In the genomic region with DNA sequence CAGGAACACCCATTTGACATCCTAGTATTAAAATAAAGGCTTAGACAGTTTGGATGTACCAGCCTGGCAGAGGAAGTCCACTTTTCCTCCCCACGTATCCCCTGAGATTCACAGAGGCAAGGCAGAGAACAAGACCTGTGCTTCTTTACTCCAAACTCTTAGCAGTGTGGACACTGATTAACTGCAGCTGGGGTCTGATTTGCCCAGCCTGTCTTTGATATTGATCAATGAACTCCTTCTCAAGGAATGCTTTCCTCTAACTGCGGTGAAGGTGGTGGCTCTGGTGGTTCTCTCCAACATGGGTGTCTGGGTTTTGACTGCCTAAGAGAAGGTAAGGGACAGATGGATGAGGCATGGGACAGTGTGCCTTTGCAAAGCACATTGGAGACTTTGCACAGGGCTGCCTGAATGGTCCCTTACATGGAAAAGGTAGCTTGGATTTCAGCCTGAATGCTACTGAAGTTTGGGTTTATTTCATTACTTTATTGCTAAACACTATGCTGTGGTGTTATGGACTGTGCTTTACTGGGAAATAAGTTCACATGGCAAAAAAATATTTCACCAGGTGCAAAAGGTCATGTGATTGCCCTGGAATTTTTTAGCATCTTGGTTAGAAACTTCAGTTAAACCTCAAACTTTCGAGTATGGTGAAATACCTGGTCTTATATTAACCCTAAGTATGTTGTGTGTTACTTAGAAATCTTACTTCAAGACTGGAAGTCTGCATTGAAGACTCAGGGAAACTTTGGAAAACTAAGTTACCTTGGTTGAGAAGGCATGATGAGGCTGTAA, we compare ENCODE assay signal across 16 cellular contexts. TPM values are rescaled to one million over a fixed set of nuclear protein-coding genes. Genes with fewer than 3 reads are reported as not detected.
DNase-seq lines count a peak whose midpoint lies in the region; ATAC-seq, FAIRE-seq and TF ChIP-seq lines count a peak whose summit lies in the region.
"Had no signal": no experiment of that assay in that cellular context is flagged by ENCODE, and none has a peak within 500 bp of the region (broad histone marks: within the 10 kb centered on the region; RNA-seq: fewer than 3 reads in every experiment).

No MANE protein-coding gene starts in this region.

- peak overlapping the region; percentile 67 for H3K4me2 ChIP-seq in GM12878 (ENCODE audit: control insufficient read depth, insufficient read depth)
- H3K4me2 ChIP-seq: PC-9 had no signal

- ATAC-seq in stimulated activated naive CD8-positive, alpha-beta T cell treated with anti-CD3 and anti-CD28 coated beads, Interleukin-15, amount 100 ng/mL, for 72 hours: peak; percentile 46
- ATAC-seq in stimulated activated naive CD8-positive, alpha-beta T cell treated with anti-CD3 and anti-CD28 coated beads, Interleukin-15, Interleukin-2, amounts not matched to agents 100 U/mL and 50 U/mL, for 24 hours: no peak
- ATAC-seq in HG02798 (IDR thresholded peaks at IDR 0.05; ENCODE audit: poor library complexity, unreplicated experiment) (peak; percentile 24), GM12878 (peak; percentile 27), HG03196 (IDR thresholded peaks at IDR 0.05; ENCODE audit: unreplicated experiment) (no peak)
- ATAC-seq: T-helper 17 cell had no signal

- no peaks in the 10 kb centered on the region for H3K9me3 ChIP-seq in GM12878 (replicated peaks; ENCODE audit: control insufficient read depth, insufficient read depth, low read length)

- H3K27ac ChIP-seq in GM12878 (ENCODE audit: control insufficient read depth, insufficient read depth): peak overlapping the region; percentile 70
- H3K27ac ChIP-seq: PC-9 had no signal

- H3K27me3 Mint-ChIP-seq in stimulated activated naive CD8-positive, alpha-beta T cell treated with anti-CD3 and anti-CD28 coated beads, Interleukin-15, amount 100 ng/mL, for 72 hours: peaks cover 57% of the 10 kb centered on the region
- peaks cover 41% of the 10 kb centered on the region for H3K27me3 Mint-ChIP-seq in activated naive CD4-positive, alpha-beta T cell treated with anti-CD3 and anti-CD28 coated beads, Interleukin-2, amount 10 ng/mL, durations not matched to agents 7 days and 5 days

- POLR2A ChIA-PET in GM12878 (lab: Charles Lee): interaction anchor here (1.2 to 1.7 kb wide), 2 partner anchors 11 to 120 kb away, joined by 5 to 7 read pairs; no protein-coding TSS in a partner anchor

- TF ChIP-seq POLR2A in GM12878 (IDR thresholded peaks at IDR 0.05; ENCODE audit: low read depth, low read length): no peak

- H3K4me1 Mint-ChIP-seq in stimulated activated naive CD8-positive, alpha-beta T cell treated with anti-CD3 and anti-CD28 coated beads, Interleukin-15, amount 100 ng/mL, for 72 hours: peaks cover 32% of the 10 kb centered on the region
- peaks cover 18% of the 10 kb centered on the region for H3K4me1 Mint-ChIP-seq in activated naive CD4-positive, alpha-beta T cell treated with anti-CD3 and anti-CD28 coated beads, Interleukin-2, amount 10 ng/mL, durations not matched to agents 7 days and 5 days

- CTCF ChIA-PET in GM12878 (lab: Yijun Ruan, JAX): interaction anchor here (0.8 to 5.6 kb wide), 2 partner anchors 44 to 117 kb away, joined by 3 to 135 read pairs; no protein-coding TSS in a partner anchor
- CTCF ChIA-PET in activated naive CD4-positive, alpha-beta T cell treated with anti-CD3 and anti-CD28 coated beads, Interleukin-2, amount 10 ng/mL, durations not matched to agents 7 days and 5 days (lab: Charles Lee): no interaction called here

- no peak overlapping the region for H3K27ac Mint-ChIP-seq in stimulated activated naive CD8-positive, alpha-beta T cell treated with anti-CD3 and anti-CD28 coated beads, Interleukin-15, amount 100 ng/mL, for 72 hours
- no peak overlapping the region for H3K27ac Mint-ChIP-seq in activated naive CD4-positive, alpha-beta T cell treated with anti-CD3 and anti-CD28 coated beads, Interleukin-2, amount 10 ng/mL, durations not matched to agents 7 days and 5 days
- H3K27ac Mint-ChIP-seq: T-helper 17 cell had no signal

- H3K9me3 Mint-ChIP-seq in stimulated activated naive CD8-positive, alpha-beta T cell treated with anti-CD3 and anti-CD28 coated beads, Interleukin-15, amount 100 ng/mL, for 72 hours: no peaks in the 10 kb centered on the region
- H3K9me3 Mint-ChIP-seq in activated naive CD4-positive, alpha-beta T cell treated with anti-CD3 and anti-CD28 coated beads, Interleukin-2, amount 10 ng/mL, durations not matched to agents 7 days and 5 days: no peaks in the 10 kb centered on the region

- no peak for TF ChIP-seq RAD21 in GM12878 (IDR thresholded peaks at IDR 0.05; ENCODE audit: insufficient read depth, low read depth, low read length)

- BruUV-seq in GM12878 (replicated peaks; lab: Mats Ljungman, UMichigan): no TSS peak

- intact Hi-C loops in GM12878 (cut with micrococcal nuclease; ENCODE audit: unreplicated experiment): loop anchor here (5.0 kb wide), 1 partner anchor 336 kb away; no protein-coding TSS in a partner anchor

- no peaks in the 10 kb centered on the region for H4K20me1 ChIP-seq in GM12878 (ENCODE audit: control insufficient read depth, insufficient read depth)

- FAIRE-seq in GM12878 (lab: Jason Lieb, UNC): no peak
- FAIRE-seq: urothelium cell line had no signal

- no peak for DNase-seq in stimulated activated naive CD8-positive, alpha-beta T cell treated with anti-CD3 and anti-CD28 coated beads, Interleukin-15, amount 100 ng/mL, for 72 hours
- DNase-seq in stimulated activated naive CD8-positive, alpha-beta T cell treated with anti-CD3 and anti-CD28 coated beads, Interleukin-15, Interleukin-2, amounts not matched to agents 100 U/mL and 50 U/mL, for 24 hours: no peak
- DNase-seq in GM12878 (ENCODE audit: low read depth, low spot score) (no peak), putamen (ENCODE audit: low spot score) (no peak), germinal center (ENCODE audit: low spot score) (no peak)
- no peak for DNase-seq in activated naive CD4-positive, alpha-beta T cell treated with anti-CD3 and anti-CD28 coated beads, Interleukin-2, amount 10 ng/mL, durations not matched to agents 7 days and 5 days
- DNase-seq: activated naive CD4-positive, alpha-beta T cell treated with anti-CD3 and anti-CD28 coated beads, Interleukin-2, amount 50 U/mL, for 16 hours; cerebellar nuclear complex; GOT3; PC-9; stimulated activated CD8-positive, alpha-beta memory T cell treated with anti-CD3 and anti-CD28 coated beads, Interleukin-4, amount 100 ng/mL, for 48 hours; T-helper 17 cell had no signal

- SMC1A ChIA-PET in GM12878 (lab: Charles Lee; ENCODE audit: uncharacterized antibody, unreplicated experiment): interaction anchor here (1.0 to 5.6 kb wide), 4 partner anchors 9 to 114 kb away, joined by 3 to 251 read pairs (median 4); a partner anchor contains a TSS

- no peak for TF ChIP-seq CTCF in GM12878 (IDR thresholded peaks at IDR 0.05 in 2 of 3, conservative IDR thresholded peaks at IDR 0.05 in 1 of 3; ENCODE audit: control insufficient read depth in 2 of 3, extremely low read depth in 1 of 3, insufficient read depth in 1 of 3, low read depth in 3 of 3, low read length in 3 of 3)

- H3K79me2 ChIP-seq in GM12878 (ENCODE audit: control insufficient read depth, insufficient read depth, low read length): peaks cover 2% of the 10 kb centered on the region

- peak in 1 of 2 experiments; percentile 59; a peak in 2 of 4 replicates for TF ChIP-seq EP300 in GM12878 (IDR thresholded peaks at IDR 0.05; ENCODE audit: borderline replicate concordance in 1 of 2, control insufficient read depth in 1 of 2, low read depth in 2 of 2, low read length in 2 of 2)

- no peaks in the 10 kb centered on the region for H3K36me3 ChIP-seq in GM12878 (ENCODE audit: control insufficient read depth in 2 of 2, insufficient read depth in 2 of 2, low read length in 1 of 2)

- RAD21 ChIA-PET in GM12878 (lab: Charles Lee; ENCODE audit: unreplicated experiment): interaction anchor here (0.7 to 5.6 kb wide), 9 partner anchors 9 to 118 kb away, joined by 3 to 103 read pairs (median 4); no protein-coding TSS in a partner anchor

- H3K36me3 Mint-ChIP-seq in activated naive CD4-positive, alpha-beta T cell treated with anti-CD3 and anti-CD28 coated beads, Interleukin-2, amount 10 ng/mL, durations not matched to agents 7 days and 5 days: no peaks in the 10 kb centered on the region

- H3K4me1 ChIP-seq in GM12878 (ENCODE audit: control insufficient read depth, insufficient read depth, low read length): no peaks in the 10 kb centered on the region

- H2AFZ ChIP-seq in GM12878 (ENCODE audit: control insufficient read depth, low read depth, low read length): no peak overlapping the region; the same call in 1 of the 2 replicates
- H2AFZ ChIP-seq: PC-9 had no signal

- 28% methylated on average over 3 of the region's 3 CpGs for WGBS in GM12878 (ENCODE audit: insufficient coverage, insufficient replicate concordance, low lambda C conversion rate, missing lambda C conversion rate)

- no peak overlapping the region for H3K9ac ChIP-seq in GM12878 (ENCODE audit: control insufficient read depth, insufficient read depth, low read length)

- H3K4me3 ChIP-seq in GM12878: peak overlapping the region; percentile 30; the same call in 1 of the 2 replicates
- H3K4me3 ChIP-seq: lung, PC-9 had no signal

- peak overlapping the region; percentile 0 to 13 for H3K4me3 Mint-ChIP-seq in stimulated activated naive CD8-positive, alpha-beta T cell treated with anti-CD3 and anti-CD28 coated beads, Interleukin-15, amount 100 ng/mL, for 72 hours
- no peak overlapping the region for H3K4me3 Mint-ChIP-seq in activated naive CD4-positive, alpha-beta T cell treated with anti-CD3 and anti-CD28 coated beads, Interleukin-2, amount 10 ng/mL, durations not matched to agents 7 days and 5 days
- H3K4me3 Mint-ChIP-seq: T-helper 17 cell had no signal

- in situ Hi-C loops in GM12878 (cut with MboI): no loop called here

- H3K27me3 ChIP-seq in GM12878 (replicated peaks in 1 of 2; ENCODE audit: control insufficient read depth in 2 of 2, insufficient read depth in 2 of 2, low read length in 1 of 2): no peaks in the 10 kb centered on the region

RNA-seq across cellular contexts. Expression of a gene that starts 1.8 kb away (rescaled TPM):
- 96.9 and 104 TPM in 2 replicates for total RNA-seq in GM12878 (2013; cell fraction: nucleolus; rRNA removed)
- total RNA-seq in GM12878 (2014; rRNA removed) (19.0 and 24.5 TPM in 2 replicates), GM12878 (2014; rRNA removed; fragmentation: Illumina TruSeq; extraction: Trizol) (22.2 and 23.4 TPM in 2 replicates), GM12878 (2021) (23.8 and 29.2 TPM in 2 replicates)
- 9.2 TPM for polyA plus RNA-seq in GM12878 (2011; ENCODE audit: low read depth)
- polyA plus RNA-seq in GM12878 (2011; rRNA removed) (81.4 and 124 TPM in 2 replicates), GM12878 (2014; fragmentation: Illumina TruSeq; extraction: Trizol) (18.5 TPM in 2 replicates), GM12878 (2014; fragmentation: Nextera tagmentation; extraction: Ambion mirVana) (10 to 100 TPM; 19.9 to 28.9 TPM), GM12878 (2014; rRNA removed) (12.2 and 16.4 TPM in 2 replicates), GM12878 (2016; fragmentation: Nextera tagmentation; extraction: Ambion mirVana) (10 to 100 TPM; 36.4 to 38.4 TPM)
- polyA plus RNA-seq in GM12878 (2011; cell fraction: cytosol; rRNA removed): 40.0 and 43.6 TPM in 2 replicates
- polyA plus RNA-seq in GM12878 (2011; cell fraction: nucleus; rRNA removed): 62.4 and 81.1 TPM in 2 replicates
- 7.4 and 9.0 TPM in 2 replicates for polyA plus RNA-seq in GM12878 (2012)
- polyA minus RNA-seq in GM12878 (2011; rRNA and poly(A)+ RNA removed): 135 and 140 TPM in 2 replicates
- polyA minus RNA-seq in GM12878 (2011; cell fraction: cytosol; rRNA and poly(A)+ RNA removed): 41.3 and 44.3 TPM in 2 replicates
- polyA minus RNA-seq in GM12878 (2011; cell fraction: nucleus; rRNA and poly(A)+ RNA removed): 154 and 202 TPM in 2 replicates

RNA-seq across cellular contexts. Expression of a gene that starts 42.6 kb away (rescaled TPM):
- 11.5 and 13.5 TPM in 2 replicates for total RNA-seq in GM12878 (2013; cell fraction: nucleolus; rRNA removed)
- total RNA-seq in GM12878 (2014; rRNA removed) (18.4 and 18.8 TPM in 2 replicates), GM12878 (2014; rRNA removed; fragmentation: Illumina TruSeq; extraction: Trizol) (10.0 and 11.6 TPM in 2 replicates), GM12878 (2021) (13.8 and 14.5 TPM in 2 replicates)
- 3.0 TPM for polyA plus RNA-seq in GM12878 (2011; ENCODE audit: low read depth)
- polyA plus RNA-seq in GM12878 (2011; rRNA removed) (10.1 and 12.0 TPM in 2 replicates), GM12878 (2014; fragmentation: Illumina TruSeq; extraction: Trizol) (10.1 and 13.5 TPM in 2 replicates), GM12878 (2014; fragmentation: Nextera tagmentation; extraction: Ambion mirVana) (1 to 10 TPM; 1.6 to 3.4 TPM), GM12878 (2014; rRNA removed) (12.3 and 12.9 TPM in 2 replicates), GM12878 (2016; fragmentation: Nextera tagmentation; extraction: Ambion mirVana) (10 to 100 TPM; 18.2 to 19.9 TPM)
- polyA plus RNA-seq in GM12878 (2011; cell fraction: cytosol; rRNA removed): 7.9 and 8.8 TPM in 2 replicates
- polyA plus RNA-seq in GM12878 (2011; cell fraction: nucleus; rRNA removed): 5.8 and 6.7 TPM in 2 replicates
- polyA plus RNA-seq in GM12878 (2012): 5.9 and 7.6 TPM in 2 replicates
- polyA minus RNA-seq in GM12878 (2011; rRNA and poly(A)+ RNA removed): 5.2 and 8.3 TPM in 2 replicates
- polyA minus RNA-seq in GM12878 (2011; cell fraction: cytosol; rRNA and poly(A)+ RNA removed): 6.1 and 8.6 TPM in 2 replicates
- 10.0 and 14.9 TPM in 2 replicates for polyA minus RNA-seq in GM12878 (2011; cell fraction: nucleus; rRNA and poly(A)+ RNA removed)

Comparison
In these comparisons a context has a peak if more than half of its experiments do, and no peak if none do; other contexts are left out.
1. ATAC-seq: peak in stimulated activated naive CD8-positive, alpha-beta T cell treated with anti-CD3 and anti-CD28 coated beads, Interleukin-15, amount 100 ng/mL, for 72 hours (single experiment), HG02798 (single experiment) and GM12878 (single experiment); none in stimulated activated naive CD8-positive, alpha-beta T cell treated with anti-CD3 and anti-CD28 coated beads, Interleukin-15, Interleukin-2, amounts not matched to agents 100 U/mL and 50 U/mL, for 24 hours (single experiment) and HG03196 (single experiment).